ENCODE assay signal across 19 cellular contexts in genomic region chr15:54288049-54288448, GRCh38.
"Had no signal": no experiment of that assay in that cellular context is flagged by ENCODE, and none has a peak within 500 bp of the region (broad histone marks: within the 10 kb centered on the region; RNA-seq: fewer than 3 reads in every experiment).

No MANE protein-coding gene starts in this region.

- H3K4me1 ChIP-seq: foreskin keratinocyte, heart right ventricle, pancreas, stomach, transverse colon had no signal

- ATAC-seq: foreskin keratinocyte, heart right ventricle, pancreas, right cardiac atrium had no signal

- H3K27me3 ChIP-seq: foreskin keratinocyte, heart right ventricle, pancreas, stomach, transverse colon had no signal

- H3K4me3 ChIP-seq: heart right ventricle, pancreas, stomach, thoracic aorta, transverse colon had no signal

- H3K36me3 ChIP-seq: heart right ventricle, pancreas, stomach, thoracic aorta, transverse colon had no signal

- DNase-seq: effector CD4-positive, alpha-beta T cell; endodermal cell; erythroblast; foreskin keratinocyte; heart right ventricle; hypothalamus; kidney glomerular epithelial cell; mesendoderm; naive B cell; occipital lobe; pancreas; right cardiac atrium; small intestine; stimulated activated CD4-positive, alpha-beta T cell treated with anti-CD3 and anti-CD28 coated beads, Interleukin-12 subunit alpha, Interleukin-12 subunit beta, amount 100 ng/mL, for 4 hours; stimulated activated naive CD4-positive, alpha-beta T cell; stomach; substantia nigra; transverse colon had no signal

- H3K27ac ChIP-seq: foreskin keratinocyte, heart right ventricle, pancreas, stomach, thoracic aorta, transverse colon had no signal

- H3K9me3 ChIP-seq: heart right ventricle, pancreas, stomach, thoracic aorta, transverse colon had no signal
